Comparison of ENCODE assay signal across 10 cellular contexts in genomic region chr10:104614245-104614831, GRCh38. TPM values are rescaled to one million over a fixed set of nuclear protein-coding genes. Genes with fewer than 3 reads are reported as not detected.
DNase-seq lines count a peak whose midpoint lies in the region; ATAC-seq and TF ChIP-seq lines count a peak whose summit lies in the region.
"Had no signal": no experiment of that assay in that cellular context is flagged by ENCODE, and none has a peak within 500 bp of the region (broad histone marks: within the 10 kb centered on the region; RNA-seq: fewer than 3 reads in every experiment).

No MANE protein-coding gene starts in this region.

- no peak overlapping the region for H3K27ac Mint-ChIP-seq in stimulated activated naive CD8-positive, alpha-beta T cell treated with anti-CD3 and anti-CD28 coated beads, Interleukin-15, amount 100 ng/mL, for 72 hours
- H3K27ac Mint-ChIP-seq: stimulated activated naive B cell treated with anti-CD40 and anti-IgM and Interleukin-4, amounts not matched to agents 10 μg/mL and 1 μg/mL and 100 μg/mL, for 72 hours had no signal

- H3K36me3 ChIP-seq in left ventricle myocardium inferior: no peaks in the 10 kb centered on the region
- no peaks in the 10 kb centered on the region for H3K36me3 ChIP-seq in SJCRH30

- intact Hi-C loops in left ventricle myocardium inferior (cut with micrococcal nuclease): loop anchor here (10.0 kb wide), 1 partner anchor 210 kb away; no protein-coding TSS in a partner anchor
- intact Hi-C loops in left cardiac atrium (cut with DNase I): no loop called here

- H3K4me1 ChIP-seq in left ventricle myocardium inferior (no peaks in the 10 kb centered on the region), SJCRH30 (no peaks in the 10 kb centered on the region)

- H3K4me3 Mint-ChIP-seq in stimulated activated naive CD8-positive, alpha-beta T cell treated with anti-CD3 and anti-CD28 coated beads, Interleukin-15, amount 100 ng/mL, for 72 hours: no peak overlapping the region
- H3K4me3 Mint-ChIP-seq: stimulated activated naive B cell treated with anti-CD40 and anti-IgM and Interleukin-4, amounts not matched to agents 10 μg/mL and 1 μg/mL and 100 μg/mL, for 72 hours had no signal

- H3K27ac ChIP-seq in left ventricle myocardium inferior (replicated peaks) (no peak overlapping the region), SJCRH30 (no peak overlapping the region)
- H3K27ac ChIP-seq: epithelial cell of prostate had no signal

- peaks cover 0 to 5% of the 10 kb centered on the region in 2 donors for H3K9me3 Mint-ChIP-seq in stimulated activated naive CD8-positive, alpha-beta T cell treated with anti-CD3 and anti-CD28 coated beads, Interleukin-15, amount 100 ng/mL, for 72 hours

- H3K27me3 Mint-ChIP-seq in stimulated activated naive CD8-positive, alpha-beta T cell treated with anti-CD3 and anti-CD28 coated beads, Interleukin-15, amount 100 ng/mL, for 72 hours: peaks cover 19% of the 10 kb centered on the region

- H3K4me3 ChIP-seq in left ventricle myocardium inferior: no peak overlapping the region
- H3K4me3 ChIP-seq in SJCRH30: no peak overlapping the region
- no peak overlapping the region for H3K4me3 ChIP-seq in fibroblast of mammary gland (ENCODE audit: control insufficient read depth, low read depth, low read length)

- ATAC-seq in left cardiac atrium (no peak), HG02870 (IDR thresholded peaks at IDR 0.05; ENCODE audit: unreplicated experiment) (peak; percentile 62), HG03097 (IDR thresholded peaks at IDR 0.05; ENCODE audit: low FRiP score, unreplicated experiment) (no peak)
- ATAC-seq in stimulated activated naive CD8-positive, alpha-beta T cell treated with anti-CD3 and anti-CD28 coated beads, Interleukin-15, amount 100 ng/mL, for 72 hours: peak; percentile 53

- no peak for DNase-seq in left ventricle myocardium inferior
- DNase-seq in left cardiac atrium: no peak
- DNase-seq in SJCRH30: peak; percentile 11 to 62
- DNase-seq in fibroblast of mammary gland (ENCODE audit: low read depth): peak; percentile 38
- peak; percentile 23 to 31 for DNase-seq in stimulated activated naive CD8-positive, alpha-beta T cell treated with anti-CD3 and anti-CD28 coated beads, Interleukin-15, amount 100 ng/mL, for 72 hours
- no peak for DNase-seq in NCI-H510A treated with DMSO at 0.1 percent for 48 hours (lab: John Stamatoyannopoulos, UW)
- DNase-seq: stimulated activated naive B cell treated with anti-CD40 and anti-IgM and Interleukin-4, amounts not matched to agents 10 μg/mL and 1 μg/mL and 100 μg/mL, for 72 hours had no signal

- H3K27me3 ChIP-seq in left ventricle myocardium inferior (ENCODE audit: low read depth) (peaks cover 25% of the 10 kb centered on the region), SJCRH30 (no peaks in the 10 kb centered on the region)

- H3K4me1 Mint-ChIP-seq in stimulated activated naive CD8-positive, alpha-beta T cell treated with anti-CD3 and anti-CD28 coated beads, Interleukin-15, amount 100 ng/mL, for 72 hours: no peaks in the 10 kb centered on the region
- H3K4me1 Mint-ChIP-seq: stimulated activated naive B cell treated with anti-CD40 and anti-IgM and Interleukin-4, amounts not matched to agents 10 μg/mL and 1 μg/mL and 100 μg/mL, for 72 hours had no signal

- H3K9me3 ChIP-seq in left ventricle myocardium inferior (replicated peaks) (peaks cover 15% of the 10 kb centered on the region), SJCRH30 (replicated peaks) (no peaks in the 10 kb centered on the region)

- peak; percentile 43 for TF ChIP-seq CTCF in left ventricle myocardium inferior (IDR thresholded peaks at IDR 0.05; ENCODE audit: borderline replicate concordance)
- peak; percentile 67 for TF ChIP-seq CTCF in fibroblast of mammary gland (conservative IDR thresholded peaks at IDR 0.05; ENCODE audit: control insufficient read depth, insufficient read depth, low read depth, low read length)

RNA-seq across cellular contexts. Expression of gene SORCS3, which starts 26.8 kb away (rescaled TPM):
- 0.03 TPM for total RNA-seq in left ventricle myocardium inferior
- total RNA-seq in left cardiac atrium: not detected
- not detected in 2 replicates for total RNA-seq in SJCRH30 (2014; rRNA removed; shearing (Covaris generic))

Comparison
In these comparisons a context has a peak if more than half of its experiments do, and no peak if none do; other contexts are left out.
1. DNase-seq: peak in SJCRH30 (2 of 2), fibroblast of mammary gland (single experiment) and stimulated activated naive CD8-positive, alpha-beta T cell treated with anti-CD3 and anti-CD28 coated beads, Interleukin-15, amount 100 ng/mL, for 72 hours (2 of 2); none in left ventricle myocardium inferior (single experiment), left cardiac atrium (single experiment) and NCI-H510A treated with DMSO at 0.1 percent for 48 hours (single experiment).
2. ATAC-seq: peak in HG02870 (single experiment) and stimulated activated naive CD8-positive, alpha-beta T cell treated with anti-CD3 and anti-CD28 coated beads, Interleukin-15, amount 100 ng/mL, for 72 hours (single experiment); none in left cardiac atrium (0 of 2) and HG03097 (single experiment).